In the genomic region with DNA sequence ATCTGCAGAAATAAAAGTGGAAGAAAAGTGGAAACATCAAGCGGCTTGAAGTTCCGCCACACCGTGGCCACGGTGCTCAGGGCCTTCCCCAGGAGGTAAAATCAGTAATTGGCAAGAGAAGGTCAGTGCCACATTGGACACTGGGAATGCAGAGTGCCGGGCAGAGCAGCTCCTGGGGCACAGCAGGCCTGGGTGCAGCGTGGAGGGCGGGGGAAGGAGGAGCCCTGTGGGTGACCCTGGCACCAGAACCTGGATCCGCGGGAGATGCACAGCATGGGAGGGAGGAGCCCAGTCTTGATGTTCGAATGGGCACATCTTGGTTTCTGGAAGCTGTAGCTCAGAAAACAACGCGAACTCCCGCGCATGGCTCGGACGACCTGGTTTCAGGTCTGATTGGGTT, we compare ENCODE assay signal across 40 cellular contexts.
"Had no signal": no experiment of that assay in that cellular context is flagged by ENCODE, and none has a peak within 500 bp of the region (broad histone marks: within the 10 kb centered on the region; RNA-seq: fewer than 3 reads in every experiment).

No MANE protein-coding gene starts in this region.

- H3K4me1 ChIP-seq: adrenal gland, ascending aorta, body of pancreas, breast epithelium had no signal

- H3K36me3 Mint-ChIP-seq: activated naive CD4-positive, alpha-beta T cell treated with anti-CD3 and anti-CD28 coated beads, Interleukin-2, amount 10 ng/mL, durations not matched to agents 7 days and 5 days; activated naive CD4-positive, alpha-beta T cell treated with anti-CD3 and anti-CD28 coated beads, Interleukin-2, amount 50 U/mL, for 24 hours; activated naive CD4-positive, alpha-beta T cell treated with anti-CD3 and anti-CD28 coated beads, Interleukin-2, amount 50 U/mL, for 72 hours; activated naive CD8-positive, alpha-beta T cell; activated naive CD8-positive, alpha-beta T cell treated with anti-CD3 and anti-CD28 coated beads for 36 hours; activated naive CD8-positive, alpha-beta T cell treated with anti-CD3 and anti-CD28 coated beads, Interleukin-2, amount 10 ng/mL, durations not matched to agents 7 days and 5 days; brain had no signal

- H3K27ac ChIP-seq: adrenal gland, ascending aorta, body of pancreas, brain microvascular endothelial cell, breast epithelium, cardiac muscle cell had no signal

- H3K27me3 Mint-ChIP-seq: activated naive CD4-positive, alpha-beta T cell treated with anti-CD3 and anti-CD28 coated beads, Interleukin-2, amount 10 ng/mL, durations not matched to agents 7 days and 5 days; activated naive CD8-positive, alpha-beta T cell treated with anti-CD3 and anti-CD28 coated beads, Interleukin-2, amount 10 ng/mL, durations not matched to agents 7 days and 5 days had no signal

- FAIRE-seq: astrocyte, bronchial epithelial cell had no signal

- H3K4me3 Mint-ChIP-seq: activated naive CD4-positive, alpha-beta T cell treated with anti-CD3 and anti-CD28 coated beads for 36 hours; activated naive CD4-positive, alpha-beta T cell treated with anti-CD3 and anti-CD28 coated beads, Interleukin-2, amount 10 ng/mL, durations not matched to agents 7 days and 5 days; activated naive CD4-positive, alpha-beta T cell treated with anti-CD3 and anti-CD28 coated beads, Interleukin-2, amount 50 U/mL, for 24 hours; activated naive CD8-positive, alpha-beta T cell; activated naive CD8-positive, alpha-beta T cell treated with anti-CD3 and anti-CD28 coated beads for 36 hours; activated naive CD8-positive, alpha-beta T cell treated with anti-CD3 and anti-CD28 coated beads, Interleukin-2, amount 10 ng/mL, durations not matched to agents 7 days and 5 days; activated naive CD8-positive, alpha-beta T cell treated with anti-CD3 and anti-CD28 coated beads, Interleukin-2, amount 50 U/mL, for 24 hours; activated T-cell treated with anti-CD3 and anti-CD28 coated beads, Interleukin-2, amount 50 U/mL, for 24 hours; activated T-cell treated with anti-CD3 and anti-CD28 coated beads, Interleukin-2, amount 50 U/mL, for 4 hours; activated T-cell treated with anti-CD3 and anti-CD28 coated beads, Interleukin-2, amount 50 U/mL, for 72 hours; activated T-helper 1 cell treated with anti-CD3 and anti-CD28 coated beads, Interleukin-12 subunit alpha, Interleukin-12 subunit beta, Interleukin-2, Interleukin-4 antibody, amounts not matched to agents 30 ng/mL and 10 ng/mL and 1 ng/mL, durations not matched to agents 14 hours and 24 hours and 36 hours; activated T-helper 17 cell treated with anti-CD3 and anti-CD28 coated beads, Interleukin-2, amount 50 U/mL, for 72 hours; brain; central memory CD8-positive, alpha-beta T cell had no signal

- H3K27ac Mint-ChIP-seq: activated naive CD4-positive, alpha-beta T cell treated with anti-CD3 and anti-CD28 coated beads for 36 hours; activated naive CD4-positive, alpha-beta T cell treated with anti-CD3 and anti-CD28 coated beads, Interleukin-2, amount 10 ng/mL, durations not matched to agents 7 days and 5 days; activated naive CD4-positive, alpha-beta T cell treated with anti-CD3 and anti-CD28 coated beads, Interleukin-2, amount 50 U/mL, for 24 hours; activated naive CD4-positive, alpha-beta T cell treated with anti-CD3 and anti-CD28 coated beads, Interleukin-2, amount 50 U/mL, for 72 hours; activated naive CD8-positive, alpha-beta T cell; activated naive CD8-positive, alpha-beta T cell treated with anti-CD3 and anti-CD28 coated beads for 36 hours; activated naive CD8-positive, alpha-beta T cell treated with anti-CD3 and anti-CD28 coated beads, Interleukin-2, amount 10 ng/mL, durations not matched to agents 7 days and 5 days; activated naive CD8-positive, alpha-beta T cell treated with anti-CD3 and anti-CD28 coated beads, Interleukin-2, amount 50 U/mL, for 24 hours; activated T-cell treated with anti-CD3 and anti-CD28 coated beads, Interleukin-2, amount 50 U/mL, for 24 hours; activated T-cell treated with anti-CD3 and anti-CD28 coated beads, Interleukin-2, amount 50 U/mL, for 72 hours; activated T-helper 1 cell treated with anti-CD3 and anti-CD28 coated beads, Interleukin-12 subunit alpha, Interleukin-12 subunit beta, Interleukin-2, Interleukin-4 antibody, amounts not matched to agents 30 ng/mL and 10 ng/mL and 1 ng/mL, durations not matched to agents 14 hours and 24 hours and 36 hours; activated T-helper 17 cell treated with anti-CD3 and anti-CD28 coated beads, Interleukin-2, amount 50 U/mL, for 72 hours; activated T-helper 2 cell treated with anti-CD3 and anti-CD28 coated beads, Interferon-gamma antibody, Interleukin-2, Interleukin-4, amounts not matched to agents 10 μg/mL and 5 μg/mL and 100 μg/mL, durations not matched to agents 14 hours and 24 hours and 36 hours; brain had no signal

- H3K9me3 ChIP-seq: adrenal gland, ascending aorta had no signal

- DNase-seq: activated effector memory CD4-positive, alpha-beta T cell treated with anti-CD3 and anti-CD28 coated beads, Interleukin-2, amount 50 U/mL, for 16 hours; activated effector memory CD4-positive, alpha-beta T cell treated with Interleukin-2 at 50 U/mL for 16 hours; activated gamma-delta T cell; activated gamma-delta T cell treated with Interleukin-2 at 50 U/mL for 16 hours; activated naive CD4-positive, alpha-beta T cell; activated naive CD4-positive, alpha-beta T cell treated with anti-CD3 and anti-CD28 coated beads for 36 hours; activated naive CD4-positive, alpha-beta T cell treated with anti-CD3 and anti-CD28 coated beads, Interleukin-2, amount 10 ng/mL, durations not matched to agents 7 days and 5 days; activated naive CD4-positive, alpha-beta T cell treated with anti-CD3 and anti-CD28 coated beads, Interleukin-2, amount 50 U/mL, for 16 hours; activated naive CD4-positive, alpha-beta T cell treated with Interleukin-2 at 50 U/mL for 16 hours; activated naive CD8-positive, alpha-beta T cell treated with anti-CD3 and anti-CD28 coated beads for 36 hours; activated naive CD8-positive, alpha-beta T cell treated with anti-CD3 and anti-CD28 coated beads, Interleukin-2, amount 10 ng/mL, durations not matched to agents 7 days and 5 days; activated naive CD8-positive, alpha-beta T cell treated with anti-CD3 and anti-CD28 coated beads, Interleukin-2, amount 50 U/mL, for 24 hours; activated T-cell treated with anti-CD3 and anti-CD28 coated beads, Interleukin-2, amount 50 U/mL, for 1 hour; activated T-cell treated with anti-CD3 and anti-CD28 coated beads, Interleukin-2, amount 50 U/mL, for 24 hours; activated T-cell treated with anti-CD3 and anti-CD28 coated beads, Interleukin-2, amount 50 U/mL, for 4 hours; activated T-cell treated with anti-CD3 and anti-CD28 coated beads, Interleukin-2, amount 50 U/mL, for 48 hours; activated T-cell treated with anti-CD3 and anti-CD28 coated beads, Interleukin-2, amount 50 U/mL, for 72 hours; adrenal gland; amniotic stem cell; amygdala; anterior cingulate cortex; aorta; body of pancreas; brain microvascular endothelial cell; caudate nucleus; central memory CD4-positive, alpha-beta T cell; cerebellar nuclear complex had no signal

- H3K36me3 ChIP-seq: adrenal gland, ascending aorta, brain microvascular endothelial cell, breast epithelium, cardiac muscle cell had no signal

- H3K4me3 ChIP-seq: adrenal gland, ascending aorta, body of pancreas, breast epithelium, cardiac muscle cell had no signal

- H3K9me3 Mint-ChIP-seq: activated naive CD4-positive, alpha-beta T cell treated with anti-CD3 and anti-CD28 coated beads for 36 hours; activated naive CD4-positive, alpha-beta T cell treated with anti-CD3 and anti-CD28 coated beads, Interleukin-2, amount 10 ng/mL, durations not matched to agents 7 days and 5 days; activated naive CD4-positive, alpha-beta T cell treated with anti-CD3 and anti-CD28 coated beads, Interleukin-2, amount 50 U/mL, for 24 hours; activated naive CD4-positive, alpha-beta T cell treated with anti-CD3 and anti-CD28 coated beads, Interleukin-2, amount 50 U/mL, for 72 hours; activated naive CD8-positive, alpha-beta T cell treated with anti-CD3 and anti-CD28 coated beads for 36 hours; activated naive CD8-positive, alpha-beta T cell treated with anti-CD3 and anti-CD28 coated beads, Interleukin-2, amount 10 ng/mL, durations not matched to agents 7 days and 5 days; activated naive CD8-positive, alpha-beta T cell treated with anti-CD3 and anti-CD28 coated beads, Interleukin-2, amount 50 U/mL, for 24 hours; activated T-cell treated with anti-CD3 and anti-CD28 coated beads, Interleukin-2, amount 50 U/mL, for 24 hours; activated T-cell treated with anti-CD3 and anti-CD28 coated beads, Interleukin-2, amount 50 U/mL, for 4 hours; activated T-cell treated with anti-CD3 and anti-CD28 coated beads, Interleukin-2, amount 50 U/mL, for 72 hours; activated T-helper 1 cell treated with anti-CD3 and anti-CD28 coated beads, Interleukin-12 subunit alpha, Interleukin-12 subunit beta, Interleukin-2, Interleukin-4 antibody, amounts not matched to agents 30 ng/mL and 10 ng/mL and 1 ng/mL, durations not matched to agents 14 hours and 24 hours and 36 hours; activated T-helper 17 cell treated with anti-CD3 and anti-CD28 coated beads, Interleukin-2, amount 50 U/mL, for 72 hours; activated T-helper 2 cell treated with anti-CD3 and anti-CD28 coated beads, Interferon-gamma antibody, Interleukin-2, Interleukin-4, amounts not matched to agents 10 μg/mL and 5 μg/mL and 100 μg/mL, durations not matched to agents 14 hours and 24 hours and 36 hours; central memory CD8-positive, alpha-beta T cell had no signal

- H3K4me1 Mint-ChIP-seq: activated naive CD4-positive, alpha-beta T cell treated with anti-CD3 and anti-CD28 coated beads, Interleukin-2, amount 10 ng/mL, durations not matched to agents 7 days and 5 days; activated naive CD4-positive, alpha-beta T cell treated with anti-CD3 and anti-CD28 coated beads, Interleukin-2, amount 50 U/mL, for 24 hours; activated naive CD8-positive, alpha-beta T cell treated with anti-CD3 and anti-CD28 coated beads for 36 hours; activated naive CD8-positive, alpha-beta T cell treated with anti-CD3 and anti-CD28 coated beads, Interleukin-2, amount 10 ng/mL, durations not matched to agents 7 days and 5 days; activated naive CD8-positive, alpha-beta T cell treated with anti-CD3 and anti-CD28 coated beads, Interleukin-2, amount 50 U/mL, for 24 hours; activated T-helper 17 cell treated with anti-CD3 and anti-CD28 coated beads, Interleukin-2, amount 50 U/mL, for 72 hours; brain; central memory CD8-positive, alpha-beta T cell had no signal

- ATAC-seq: activated naive CD4-positive, alpha-beta T cell treated with anti-CD3 and anti-CD28 coated beads, Interleukin-2, amount 50 U/mL, for 72 hours; activated naive CD8-positive, alpha-beta T cell treated with anti-CD3 and anti-CD28 coated beads, Interleukin-2, amount 50 U/mL, for 24 hours; activated T-cell treated with anti-CD3 and anti-CD28 coated beads, Interleukin-2, amount 50 U/mL, for 4 hours; activated T-cell treated with anti-CD3 and anti-CD28 coated beads, Interleukin-2, amount 50 U/mL, for 72 hours; activated T-helper 17 cell treated with anti-CD3 and anti-CD28 coated beads, Interleukin-2, amount 50 U/mL, for 72 hours; body of pancreas had no signal

- H3K27me3 ChIP-seq: adrenal gland, ascending aorta, body of pancreas, brain microvascular endothelial cell, cardiac muscle cell had no signal
